22 cellular contexts compared by ENCODE assay signal in genomic region chr4:865572-865971, GRCh38. TPM values are rescaled to one million over a fixed set of nuclear protein-coding genes. Genes with fewer than 3 reads are reported as not detected.
DNase-seq lines count a peak whose midpoint lies in the region; ATAC-seq and TF ChIP-seq lines count a peak whose summit lies in the region.
"Had no signal": no experiment of that assay in that cellular context is flagged by ENCODE, and none has a peak within 500 bp of the region (broad histone marks: within the 10 kb centered on the region; RNA-seq: fewer than 3 reads in every experiment).

No MANE protein-coding gene starts in this region.

- no peaks in the 10 kb centered on the region for H3K4me1 ChIP-seq in neural progenitor cell

- no peak for TF ChIP-seq CTCF in activated CD8-positive, alpha-beta T cell treated with anti-CD3 and anti-CD28 coated beads for 36 hours (IDR thresholded peaks at IDR 0.05)
- TF ChIP-seq CTCF in neural progenitor cell (IDR thresholded peaks at IDR 0.05): no peak

- H3K4me3 ChIP-seq in neural progenitor cell: no peak overlapping the region

- no peak overlapping the region for H3K27ac Mint-ChIP-seq in activated CD8-positive, alpha-beta T cell treated with anti-CD3 and anti-CD28 coated beads, Interleukin-2, amount 10 ng/mL, durations not matched to agents 7 days and 5 days
- no peak overlapping the region for H3K27ac Mint-ChIP-seq in activated CD8-positive, alpha-beta T cell treated with anti-CD3 and anti-CD28 coated beads for 36 hours
- peak overlapping the region in 1 of 2 donors; percentile 78 for H3K27ac Mint-ChIP-seq in stimulated activated naive CD8-positive, alpha-beta T cell treated with anti-CD3 and anti-CD28 coated beads, Interleukin-15, amount 100 ng/mL, for 72 hours
- H3K27ac Mint-ChIP-seq in neural progenitor cell: no peak overlapping the region

- H3K79me2 ChIP-seq in neural progenitor cell (ENCODE audit: low read depth): no peaks in the 10 kb centered on the region

- no peaks in the 10 kb centered on the region for H4K20me1 ChIP-seq in neural progenitor cell (ENCODE audit: low read depth)

- no peaks in the 10 kb centered on the region for H3K9me3 ChIP-seq in neural progenitor cell (ENCODE audit: low read depth)

- no peaks in the 10 kb centered on the region for H3K4me1 Mint-ChIP-seq in activated CD8-positive, alpha-beta T cell treated with anti-CD3 and anti-CD28 coated beads, Interleukin-2, amount 10 ng/mL, durations not matched to agents 7 days and 5 days (ENCODE audit: low read depth)
- peaks cover 5% of the 10 kb centered on the region for H3K4me1 Mint-ChIP-seq in activated CD8-positive, alpha-beta T cell treated with anti-CD3 and anti-CD28 coated beads for 36 hours (ENCODE audit: low read depth)
- no peaks in the 10 kb centered on the region for H3K4me1 Mint-ChIP-seq in stimulated activated naive CD8-positive, alpha-beta T cell treated with anti-CD3 and anti-CD28 coated beads, Interleukin-15, amount 100 ng/mL, for 72 hours
- no peaks in the 10 kb centered on the region for H3K4me1 Mint-ChIP-seq in neural progenitor cell

- H3K4me2 ChIP-seq in neural progenitor cell: no peak overlapping the region
- H3K4me2 ChIP-seq: KMS-11 had no signal

- peaks cover 66% of the 10 kb centered on the region for H3K36me3 Mint-ChIP-seq in activated CD8-positive, alpha-beta T cell treated with anti-CD3 and anti-CD28 coated beads, Interleukin-2, amount 10 ng/mL, durations not matched to agents 7 days and 5 days (ENCODE audit: low read depth)
- H3K36me3 Mint-ChIP-seq in activated CD8-positive, alpha-beta T cell treated with anti-CD3 and anti-CD28 coated beads for 36 hours (ENCODE audit: low read depth): peaks cover 36% of the 10 kb centered on the region
- peaks cover 28% of the 10 kb centered on the region for H3K36me3 Mint-ChIP-seq in neural progenitor cell

- peak; percentile 17 for ATAC-seq in activated CD8-positive, alpha-beta T cell treated with anti-CD3 and anti-CD28 coated beads, Interleukin-2, amount 10 ng/mL, durations not matched to agents 7 days and 5 days
- no peak for ATAC-seq in activated CD8-positive, alpha-beta T cell treated with anti-CD3 and anti-CD28 coated beads for 36 hours
- ATAC-seq in stimulated activated naive CD8-positive, alpha-beta T cell treated with anti-CD3 and anti-CD28 coated beads, Interleukin-15, amount 100 ng/mL, for 72 hours: peak; percentile 35
- no peak for ATAC-seq in stimulated activated naive CD8-positive, alpha-beta T cell treated with anti-CD3 and anti-CD28 coated beads, Interleukin-15, Interleukin-2, amounts not matched to agents 100 U/mL and 50 U/mL, for 24 hours
- no peak for ATAC-seq in GM19397 (IDR thresholded peaks at IDR 0.05; ENCODE audit: unreplicated experiment)
- ATAC-seq: PC-3 had no signal

- H3K9me3 Mint-ChIP-seq in activated CD8-positive, alpha-beta T cell treated with anti-CD3 and anti-CD28 coated beads, Interleukin-2, amount 10 ng/mL, durations not matched to agents 7 days and 5 days (ENCODE audit: insufficient read depth): no peaks in the 10 kb centered on the region
- H3K9me3 Mint-ChIP-seq in activated CD8-positive, alpha-beta T cell treated with anti-CD3 and anti-CD28 coated beads for 36 hours: no peaks in the 10 kb centered on the region
- H3K9me3 Mint-ChIP-seq in stimulated activated naive CD8-positive, alpha-beta T cell treated with anti-CD3 and anti-CD28 coated beads, Interleukin-15, amount 100 ng/mL, for 72 hours: no peaks in the 10 kb centered on the region
- no peaks in the 10 kb centered on the region for H3K9me3 Mint-ChIP-seq in neural progenitor cell

- H3K4me3 Mint-ChIP-seq in activated CD8-positive, alpha-beta T cell treated with anti-CD3 and anti-CD28 coated beads, Interleukin-2, amount 10 ng/mL, durations not matched to agents 7 days and 5 days: no peak overlapping the region
- no peak overlapping the region for H3K4me3 Mint-ChIP-seq in activated CD8-positive, alpha-beta T cell treated with anti-CD3 and anti-CD28 coated beads for 36 hours
- H3K4me3 Mint-ChIP-seq in stimulated activated naive CD8-positive, alpha-beta T cell treated with anti-CD3 and anti-CD28 coated beads, Interleukin-15, amount 100 ng/mL, for 72 hours: no peak overlapping the region
- H3K4me3 Mint-ChIP-seq in neural progenitor cell: peak overlapping the region; percentile 52

- no peak overlapping the region for H3K27ac ChIP-seq in neural progenitor cell
- H3K27ac ChIP-seq: KMS-11 had no signal

- DNase-seq in activated CD8-positive, alpha-beta T cell treated with anti-CD3 and anti-CD28 coated beads, Interleukin-2, amount 10 ng/mL, durations not matched to agents 7 days and 5 days: no peak
- DNase-seq in activated CD8-positive, alpha-beta T cell treated with anti-CD3 and anti-CD28 coated beads for 36 hours: no peak
- DNase-seq in stimulated activated naive CD8-positive, alpha-beta T cell treated with anti-CD3 and anti-CD28 coated beads, Interleukin-15, amount 100 ng/mL, for 72 hours: no peak
- DNase-seq in stimulated activated naive CD8-positive, alpha-beta T cell treated with anti-CD3 and anti-CD28 coated beads, Interleukin-15, Interleukin-2, amounts not matched to agents 100 U/mL and 50 U/mL, for 24 hours: no peak
- DNase-seq in neural progenitor cell (ENCODE audit: low spot score): no peak
- DNase-seq in cerebellum (ENCODE audit: low spot score): no peak
- DNase-seq: 8988T; ACHN; Calu3; DMS79 treated with DMSO at 0.1 percent for 48 hours; IMR-90; NCI-H1048; NCI-H1417; NCI-H1694; NCI-H2029 treated with DMSO at 0.1 percent for 48 hours; NCI-H446 treated with DMSO at 0.1 percent for 48 hours; NCI-H526; NCI-H82; NK-92 treated with Interleukin-12 subunit alpha and Interleukin-12 subunit beta, amount 100 ng/mL, for 24 hours; PC-3 had no signal

- no peak overlapping the region for H3K9ac ChIP-seq in neural progenitor cell
- H3K9ac ChIP-seq: KMS-11 had no signal

- intact Hi-C loops in activated CD8-positive, alpha-beta T cell treated with anti-CD3 and anti-CD28 coated beads for 36 hours (cut with micrococcal nuclease): no loop called here

- CTCF ChIA-PET in activated CD8-positive, alpha-beta T cell treated with anti-CD3 and anti-CD28 coated beads, Interleukin-2, amount 10 ng/mL, durations not matched to agents 7 days and 5 days (lab: Charles Lee): no interaction called here
- CTCF ChIA-PET in activated CD8-positive, alpha-beta T cell treated with anti-CD3 and anti-CD28 coated beads for 36 hours (lab: Charles Lee): no interaction called here

- POLR2A ChIA-PET in activated CD8-positive, alpha-beta T cell treated with anti-CD3 and anti-CD28 coated beads, Interleukin-2, amount 10 ng/mL, durations not matched to agents 7 days and 5 days (lab: Charles Lee): no interaction called here
- POLR2A ChIA-PET in activated CD8-positive, alpha-beta T cell treated with anti-CD3 and anti-CD28 coated beads for 36 hours (lab: Charles Lee): no interaction called here

- H3K36me3 ChIP-seq in neural progenitor cell: no peaks in the 10 kb centered on the region

- H3F3A ChIP-seq in neural progenitor cell (ENCODE audit: low read depth): no peaks in the 10 kb centered on the region

- no peak overlapping the region for H2AFZ ChIP-seq in neural progenitor cell (replicated peaks)

- H3K27me3 Mint-ChIP-seq in activated CD8-positive, alpha-beta T cell treated with anti-CD3 and anti-CD28 coated beads, Interleukin-2, amount 10 ng/mL, durations not matched to agents 7 days and 5 days (ENCODE audit: low read depth): no peaks in the 10 kb centered on the region
- H3K27me3 Mint-ChIP-seq in activated CD8-positive, alpha-beta T cell treated with anti-CD3 and anti-CD28 coated beads for 36 hours: no peaks in the 10 kb centered on the region
- no peaks in the 10 kb centered on the region for H3K27me3 Mint-ChIP-seq in stimulated activated naive CD8-positive, alpha-beta T cell treated with anti-CD3 and anti-CD28 coated beads, Interleukin-15, amount 100 ng/mL, for 72 hours
- H3K27me3 Mint-ChIP-seq in neural progenitor cell (ENCODE audit: insufficient read depth, low read depth): peaks cover 5% of the 10 kb centered on the region

- no peaks in the 10 kb centered on the region for H3K27me3 ChIP-seq in neural progenitor cell

RNA-seq across cellular contexts. Expression of gene CPLX1, which starts 39.6 kb away (rescaled TPM):
- under 1 TPM; 0.39 to 0.53 TPM for total RNA-seq in activated CD8-positive, alpha-beta T cell treated with anti-CD3 and anti-CD28 coated beads, Interleukin-2, amount 10 ng/mL, durations not matched to agents 7 days and 5 days
- total RNA-seq in activated CD8-positive, alpha-beta T cell treated with anti-CD3 and anti-CD28 coated beads for 36 hours: not detected
- not detected in 2 replicates for total RNA-seq in neural progenitor cell (ENCODE audit: low replicate concordance)
- 3.4 TPM for total RNA-seq in cerebellum
- total RNA-seq: IMR-90 had no signal

Comparison
In these comparisons a context has a peak if more than half of its experiments do, and no peak if none do; other contexts are left out.
1. ATAC-seq: peak in activated CD8-positive, alpha-beta T cell treated with anti-CD3 and anti-CD28 coated beads, Interleukin-2, amount 10 ng/mL, durations not matched to agents 7 days and 5 days (single experiment) and stimulated activated naive CD8-positive, alpha-beta T cell treated with anti-CD3 and anti-CD28 coated beads, Interleukin-15, amount 100 ng/mL, for 72 hours (single experiment); none in activated CD8-positive, alpha-beta T cell treated with anti-CD3 and anti-CD28 coated beads for 36 hours (single experiment), stimulated activated naive CD8-positive, alpha-beta T cell treated with anti-CD3 and anti-CD28 coated beads, Interleukin-15, Interleukin-2, amounts not matched to agents 100 U/mL and 50 U/mL, for 24 hours (single experiment) and GM19397 (single experiment).